Comparison of ENCODE assay signal across 8 cellular contexts in the genomic region with DNA sequence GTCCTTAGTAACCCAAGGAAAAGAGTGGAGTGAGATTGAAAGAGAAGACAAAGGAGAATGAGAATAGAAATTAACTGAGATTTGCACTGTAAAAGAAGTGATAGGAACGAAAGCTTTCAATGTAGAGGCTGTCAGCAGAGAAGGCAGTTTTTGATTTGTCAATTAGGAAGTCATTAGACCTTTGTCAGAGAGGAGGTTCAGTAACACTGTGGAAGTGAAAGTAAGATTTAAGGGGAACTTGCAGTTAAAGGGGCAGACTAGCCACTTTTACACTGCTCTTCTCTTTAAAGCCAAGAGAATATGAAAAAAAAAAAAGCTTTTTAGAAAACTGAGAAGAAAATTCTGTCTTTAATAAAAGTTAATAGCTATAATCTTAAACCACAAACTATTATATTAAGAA. TPM values are rescaled to one million over a fixed set of nuclear protein-coding genes. Genes with fewer than 3 reads are reported as not detected.
A peak's percentile ranks its signal among the peaks of the same experiment; 100 is the strongest.
DNase-seq lines count a peak whose midpoint lies in the region; ATAC-seq and TF ChIP-seq lines count a peak whose summit lies in the region.

No MANE protein-coding gene starts in this region.

- TF ChIP-seq CTCF in esophagus squamous epithelium (IDR thresholded peaks at IDR 0.05): no peak
- TF ChIP-seq CTCF in CD4-positive, alpha-beta T cell (IDR thresholded peaks at IDR 0.05): no peak

- no peak overlapping the region for H3K4me3 Mint-ChIP-seq in CD4-positive, CD25-positive, alpha-beta regulatory T cell
- no peak overlapping the region for H3K4me3 Mint-ChIP-seq in CD4-positive, alpha-beta T cell

- H3K4me1 Mint-ChIP-seq in CD4-positive, CD25-positive, alpha-beta regulatory T cell: no peaks in the 10 kb centered on the region
- H3K4me1 Mint-ChIP-seq in CD4-positive, alpha-beta T cell (ENCODE audit: low read depth): no peaks in the 10 kb centered on the region

- peaks cover 0 to 3% (median 0%) of the 10 kb centered on the region in 7 donors for H3K9me3 Mint-ChIP-seq in CD4-positive, CD25-positive, alpha-beta regulatory T cell
- H3K9me3 Mint-ChIP-seq in CD4-positive, alpha-beta T cell: no peaks in the 10 kb centered on the region

- 3 to 14% methylated on average over 1 of the region's 1 CpG for WGBS in esophagus squamous epithelium, 2 donors

- intact Hi-C loops in esophagus squamous epithelium (cut with DNase I): no loop called here
- intact Hi-C loops in CD4-positive, alpha-beta T cell (cut with DNase I, micrococcal nuclease): no loop called here

- H3K36me3 ChIP-seq in CD4-positive, CD25-positive, alpha-beta regulatory T cell (ENCODE audit: control insufficient read depth, insufficient read depth, low read length): no peaks in the 10 kb centered on the region
- H3K36me3 ChIP-seq in esophagus squamous epithelium: no peaks in the 10 kb centered on the region

- POLR2A ChIA-PET in CD4-positive, alpha-beta T cell (lab: Charles Lee): no interaction called here

- no peak overlapping the region for H3K27ac Mint-ChIP-seq in CD4-positive, CD25-positive, alpha-beta regulatory T cell
- no peak overlapping the region for H3K27ac Mint-ChIP-seq in CD4-positive, alpha-beta T cell

- H3K27ac ChIP-seq in CD4-positive, CD25-positive, alpha-beta regulatory T cell (ENCODE audit: insufficient read depth, low read length, poor library complexity, severe bottlenecking): no peak overlapping the region
- peak overlapping the region in 3 of 4 donors; percentile 84 to 87 (median 85) for H3K27ac ChIP-seq in esophagus squamous epithelium
- no peak overlapping the region for H3K27ac ChIP-seq in CD4-positive, alpha-beta T cell (ENCODE audit: low read depth, low read length)

- no peak overlapping the region for H3K4me3 ChIP-seq in CD4-positive, CD25-positive, alpha-beta regulatory T cell (ENCODE audit: low read depth, low read length)
- peak overlapping the region in 1 of 4 donors; percentile 6 for H3K4me3 ChIP-seq in esophagus squamous epithelium

- H3K27me3 ChIP-seq in CD4-positive, CD25-positive, alpha-beta regulatory T cell (ENCODE audit: control insufficient read depth, insufficient read depth, low read length): no peaks in the 10 kb centered on the region
- H3K27me3 ChIP-seq in esophagus squamous epithelium: no peaks in the 10 kb centered on the region
- no peaks in the 10 kb centered on the region for H3K27me3 ChIP-seq in CD4-positive, alpha-beta T cell (ENCODE audit: control insufficient read depth, insufficient read depth, low read length)

- H3K9me3 ChIP-seq in CD4-positive, CD25-positive, alpha-beta regulatory T cell (ENCODE audit: control insufficient read depth in 2 of 2, low read length in 2 of 2): no peaks in the 10 kb centered on the region
- H3K9me3 ChIP-seq in esophagus squamous epithelium: no peaks in the 10 kb centered on the region
- no peaks in the 10 kb centered on the region for H3K9me3 ChIP-seq in CD4-positive, alpha-beta T cell (ENCODE audit: control insufficient read depth, low read length)

- no peaks in the 10 kb centered on the region for H3K27me3 Mint-ChIP-seq in CD4-positive, CD25-positive, alpha-beta regulatory T cell
- no peaks in the 10 kb centered on the region for H3K27me3 Mint-ChIP-seq in CD4-positive, alpha-beta T cell

- no peaks in the 10 kb centered on the region for H3K36me3 Mint-ChIP-seq in CD4-positive, CD25-positive, alpha-beta regulatory T cell
- no peaks in the 10 kb centered on the region for H3K36me3 Mint-ChIP-seq in CD4-positive, alpha-beta T cell (ENCODE audit: low read depth)

- CTCF ChIA-PET in CD4-positive, alpha-beta T cell (lab: Charles Lee): no interaction called here

- H3K4me1 ChIP-seq in CD4-positive, CD25-positive, alpha-beta regulatory T cell (ENCODE audit: control insufficient read depth, insufficient read depth, low read length, poor library complexity, severe bottlenecking): no peaks in the 10 kb centered on the region
- H3K4me1 ChIP-seq in esophagus squamous epithelium: peaks cover 19 to 50% (median 23%) of the 10 kb centered on the region in 3 donors

- ATAC-seq in CD4-positive, CD25-positive, alpha-beta regulatory T cell (ENCODE audit: low read depth in 2 of 2): peak; percentile 45 to 47
- ATAC-seq in GM21381 (IDR thresholded peaks at IDR 0.05; ENCODE audit: unreplicated experiment) (peak; percentile 92), HG03520 (IDR thresholded peaks at IDR 0.05; ENCODE audit: unreplicated experiment) (peak; percentile 84)
- ATAC-seq in CD4-positive, alpha-beta T cell (ENCODE audit: poor library complexity): no peak

- DNase-seq in CD4-positive, CD25-positive, alpha-beta regulatory T cell: no peak
- DNase-seq in esophagus squamous epithelium (lab: John Stamatoyannopoulos, UW) (no peak), NCI-H187 treated with DMSO at 0.1 percent for 48 hours (lab: John Stamatoyannopoulos, UW) (no peak), kidney glomerular epithelial cell (lab: John Stamatoyannopoulos, UW) (no peak)
- DNase-seq in activated CD4-positive, alpha-beta T cell treated with anti-CD3 and anti-CD28 coated beads for 4 hours: no peak
- DNase-seq in CD4-positive, alpha-beta T cell: no peak

- no peak for TF ChIP-seq POLR2A in esophagus squamous epithelium (IDR thresholded peaks at IDR 0.05)

RNA-seq across cellular contexts. Expression of a gene that starts 11.5 kb away (rescaled TPM):
- total RNA-seq in CD4-positive, CD25-positive, alpha-beta regulatory T cell: not detected
- polyA plus RNA-seq in CD4-positive, CD25-positive, alpha-beta regulatory T cell: under 1 TPM in 1 of 4 donors, not detected in 3; 0.08 TPM
- total RNA-seq in esophagus squamous epithelium: 10 to 100 TPM in 2 of 4 donors, 1 to 10 TPM in 2; 2.3 to 39.4 (median 19.2) TPM
- under 1 TPM; 0.38 to 0.50 TPM for total RNA-seq in CD4-positive, alpha-beta T cell

Comparison
In these comparisons a context has a peak if more than half of its experiments do, and no peak if none do; other contexts are left out.
1. H3K27ac ChIP-seq: peak in esophagus squamous epithelium (3 of 4); none in CD4-positive, CD25-positive, alpha-beta regulatory T cell (single experiment) and CD4-positive, alpha-beta T cell (single experiment).